ENCODE assay signal across 8 cellular contexts in the genomic region with DNA sequence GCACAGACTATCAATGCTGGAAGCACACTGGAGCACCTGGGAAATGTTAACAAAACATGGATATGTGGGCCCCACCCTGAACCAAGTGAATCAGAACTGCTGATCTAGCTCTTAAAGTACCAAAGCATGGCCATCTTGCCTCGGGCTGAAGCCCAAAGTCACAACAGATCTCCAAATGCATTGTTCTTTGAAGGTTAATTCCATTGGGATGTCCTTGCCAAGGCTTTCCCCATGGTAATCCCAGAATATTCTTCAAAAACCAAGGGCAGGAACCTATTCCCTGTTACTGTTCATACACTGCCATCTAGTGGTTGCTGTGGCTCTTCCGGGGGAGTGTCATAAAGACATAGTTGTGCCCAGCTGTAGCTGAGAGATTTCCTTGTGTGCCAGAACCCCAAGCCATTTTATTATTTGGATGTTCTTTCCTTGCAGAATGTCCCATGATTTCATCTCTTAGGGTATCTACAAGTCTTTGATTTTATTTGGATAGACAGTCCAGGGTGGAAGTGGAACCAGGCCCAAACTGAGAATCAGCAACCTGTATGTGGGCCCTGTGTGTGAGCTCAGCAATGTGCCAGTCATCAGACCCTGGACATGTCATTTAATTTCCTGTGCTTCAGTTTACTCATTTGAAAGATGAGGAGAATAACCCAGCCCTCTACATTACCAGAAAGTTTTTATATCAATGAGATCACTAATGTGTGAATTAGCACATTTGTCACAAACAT.
DNase-seq lines count a peak whose midpoint lies in the region; ATAC-seq and TF ChIP-seq lines count a peak whose summit lies in the region.

No MANE protein-coding gene starts in this region.

- H3K36me3 Mint-ChIP-seq in MCF 10A (ENCODE audit: insufficient read depth, unreplicated experiment): no peaks in the 10 kb centered on the region

- CTCF ChIA-PET in MCF 10A (lab: Yijun Ruan, JAX): interaction anchor here (0.6 to 10.8 kb wide), 58 partner anchors 9 to 1423 kb away, joined by 3 to 123 read pairs (median 3); no protein-coding TSS in a partner anchor

- peak overlapping the region; percentile 29 for H3K27ac Mint-ChIP-seq in MCF 10A (ENCODE audit: low read depth, unreplicated experiment)

- H3K4me1 Mint-ChIP-seq in MCF 10A (ENCODE audit: insufficient read depth, unreplicated experiment): peaks cover 56% of the 10 kb centered on the region

- TF ChIP-seq CTCF in MCF 10A (IDR thresholded peaks at IDR 0.05; ENCODE audit: unreplicated experiment): peak; percentile 75

- POLR2A ChIA-PET in MCF 10A (lab: Yijun Ruan, JAX): interaction anchor here (0.6 to 8.1 kb wide), 27 partner anchors 11 to 1084 kb away, joined by 3 to 95 read pairs (median 4); a partner anchor contains a TSS

- no peaks in the 10 kb centered on the region for H3K9me3 Mint-ChIP-seq in MCF 10A (ENCODE audit: unreplicated experiment)

- peak; percentile 80 for ATAC-seq in GM19467 (IDR thresholded peaks at IDR 0.05; ENCODE audit: unreplicated experiment)

- intact Hi-C loops in MCF 10A (cut with micrococcal nuclease): loop anchor here (1.0 to 5.0 kb wide), 9 partner anchors 150 to 1144 kb away; no protein-coding TSS in a partner anchor

- H3K27me3 Mint-ChIP-seq in MCF 10A (ENCODE audit: insufficient read depth, unreplicated experiment): no peaks in the 10 kb centered on the region

- no TSS peak for BruUV-seq in MCF 10A (replicated peaks; lab: Mats Ljungman, UMichigan)

- no peak overlapping the region for H3K4me3 Mint-ChIP-seq in MCF 10A (ENCODE audit: unreplicated experiment)

- DNase-seq in DMS79 (lab: John Stamatoyannopoulos, UW): peak; percentile 30
- peak; percentile 80 for DNase-seq in HS-27A (ENCODE audit: low read depth)
- peak; percentile 74 for DNase-seq in NCI-H774 (lab: John Stamatoyannopoulos, UW)
- peak; percentile 92 for DNase-seq in MCF 10A (ENCODE audit: unreplicated experiment)
- peak; percentile 97 for DNase-seq in inferior parietal cortex (ENCODE audit: extremely low spot score)
- DNase-seq in stimulated activated CD8-positive, alpha-beta memory T cell treated with anti-CD3 and anti-CD28 coated beads, Interleukin-4, amount 100 ng/mL, for 48 hours: peak; percentile 25
- DNase-seq in NCI-H2227 (lab: John Stamatoyannopoulos, UW; ENCODE audit: unreplicated experiment): no peak
